ENCODE assay signal across 17 cellular contexts in genomic region chr1:30515746-30516504, GRCh38.
"Had no signal": no experiment of that assay in that cellular context is flagged by ENCODE, and none has a peak within 500 bp of the region (broad histone marks: within the 10 kb centered on the region; RNA-seq: fewer than 3 reads in every experiment).

No MANE protein-coding gene starts in this region.

- H3K4me3 Mint-ChIP-seq: activated B cell treated with CpG ODN at 0.5 μM for 24 hours; activated CD4-positive, alpha-beta T cell treated with anti-CD3 and anti-CD28 coated beads, Interleukin-2, amount 10 ng/mL, durations not matched to agents 24 days and 14 days; activated CD8-positive, alpha-beta T cell treated with anti-CD3 and anti-CD28 coated beads for 36 hours; activated T-cell treated with anti-CD3 and anti-CD28 coated beads, Interleukin-2, amount 50 U/mL, for 72 hours; mesothelial cell of epicardium; stimulated activated memory B cell treated with anti-CD40 and anti-IgM and Interleukin-4, amounts not matched to agents 10 μg/mL and 1 μg/mL and 100 μg/mL, for 72 hours had no signal

- H3K9me3 ChIP-seq: adrenal gland, ovary, sigmoid colon, thoracic aorta had no signal

- DNase-seq: activated B cell treated with CpG ODN at 0.5 μM for 24 hours; activated CD4-positive, alpha-beta T cell treated with anti-CD3 and anti-CD28 coated beads, Interleukin-2, amount 10 ng/mL, durations not matched to agents 24 days and 14 days; activated CD8-positive, alpha-beta T cell treated with anti-CD3 and anti-CD28 coated beads for 36 hours; activated gamma-delta T cell treated with Interleukin-2 at 50 U/mL for 16 hours; activated T-cell treated with anti-CD3 and anti-CD28 coated beads, Interleukin-2, amount 50 U/mL, for 72 hours; foreskin fibroblast; glutamatergic neuron; hippocampal formation; sigmoid colon; stimulated activated CD4-positive, alpha-beta T cell treated with anti-CD3 and anti-CD28 coated beads, Interleukin-4, amount 100 ng/mL, for 4 hours had no signal

- H3K27me3 Mint-ChIP-seq: activated CD4-positive, alpha-beta T cell treated with anti-CD3 and anti-CD28 coated beads, Interleukin-2, amount 10 ng/mL, durations not matched to agents 24 days and 14 days had no signal

- H3K27ac Mint-ChIP-seq: activated B cell treated with CpG ODN at 0.5 μM for 24 hours; activated CD4-positive, alpha-beta T cell treated with anti-CD3 and anti-CD28 coated beads, Interleukin-2, amount 10 ng/mL, durations not matched to agents 24 days and 14 days; activated CD8-positive, alpha-beta T cell treated with anti-CD3 and anti-CD28 coated beads for 36 hours; activated naive CD4-positive, alpha-beta T cell treated with anti-CD3 and anti-CD28 coated beads, Interleukin-2, amount 50 U/mL, for 72 hours; activated T-cell treated with anti-CD3 and anti-CD28 coated beads, Interleukin-2, amount 50 U/mL, for 72 hours; mesothelial cell of epicardium; stimulated activated memory B cell treated with anti-CD40 and anti-IgM and Interleukin-4, amounts not matched to agents 10 μg/mL and 1 μg/mL and 100 μg/mL, for 72 hours had no signal

- H3K4me1 ChIP-seq: adrenal gland, sigmoid colon had no signal

- H3K27me3 ChIP-seq: adrenal gland, ovary, sigmoid colon had no signal

- H3K36me3 ChIP-seq: adrenal gland, ovary, sigmoid colon, thoracic aorta had no signal

- H3K4me3 ChIP-seq: adrenal gland, ovary, sigmoid colon, thoracic aorta had no signal

- H3K27ac ChIP-seq: adrenal gland, epithelial cell of prostate, ovary, sigmoid colon, thoracic aorta had no signal

- H3K9me3 Mint-ChIP-seq: activated B cell treated with CpG ODN at 0.5 μM for 24 hours; activated CD4-positive, alpha-beta T cell treated with anti-CD3 and anti-CD28 coated beads, Interleukin-2, amount 10 ng/mL, durations not matched to agents 24 days and 14 days; activated CD8-positive, alpha-beta T cell treated with anti-CD3 and anti-CD28 coated beads for 36 hours; activated naive CD4-positive, alpha-beta T cell treated with anti-CD3 and anti-CD28 coated beads, Interleukin-2, amount 50 U/mL, for 72 hours; activated T-cell treated with anti-CD3 and anti-CD28 coated beads, Interleukin-2, amount 50 U/mL, for 72 hours; mesothelial cell of epicardium; stimulated activated memory B cell treated with anti-CD40 and anti-IgM and Interleukin-4, amounts not matched to agents 10 μg/mL and 1 μg/mL and 100 μg/mL, for 72 hours had no signal

- H3K4me1 Mint-ChIP-seq: activated B cell treated with CpG ODN at 0.5 μM for 24 hours; activated CD4-positive, alpha-beta T cell treated with anti-CD3 and anti-CD28 coated beads, Interleukin-2, amount 10 ng/mL, durations not matched to agents 24 days and 14 days; mesothelial cell of epicardium; stimulated activated memory B cell treated with anti-CD40 and anti-IgM and Interleukin-4, amounts not matched to agents 10 μg/mL and 1 μg/mL and 100 μg/mL, for 72 hours had no signal

- ATAC-seq: activated CD8-positive, alpha-beta T cell treated with anti-CD3 and anti-CD28 coated beads for 36 hours; activated naive CD4-positive, alpha-beta T cell treated with anti-CD3 and anti-CD28 coated beads, Interleukin-2, amount 50 U/mL, for 72 hours; activated T-cell treated with anti-CD3 and anti-CD28 coated beads, Interleukin-2, amount 50 U/mL, for 72 hours; stimulated activated memory B cell treated with anti-CD40 and anti-IgM and Interleukin-4, amounts not matched to agents 10 μg/mL and 1 μg/mL and 100 μg/mL, for 72 hours had no signal

- H3K36me3 Mint-ChIP-seq: activated naive CD4-positive, alpha-beta T cell treated with anti-CD3 and anti-CD28 coated beads, Interleukin-2, amount 50 U/mL, for 72 hours; mesothelial cell of epicardium; stimulated activated memory B cell treated with anti-CD40 and anti-IgM and Interleukin-4, amounts not matched to agents 10 μg/mL and 1 μg/mL and 100 μg/mL, for 72 hours had no signal
